Comparison of ENCODE assay signal across 37 cellular contexts in genomic region chr12:75294338-75294737, GRCh38. TPM values are rescaled to one million over a fixed set of nuclear protein-coding genes. Genes with fewer than 3 reads are reported as not detected.
"Had no signal": no experiment of that assay in that cellular context is flagged by ENCODE, and none has a peak within 500 bp of the region (broad histone marks: within the 10 kb centered on the region; RNA-seq: fewer than 3 reads in every experiment).

No MANE protein-coding gene starts in this region.

- H3K27ac ChIP-seq: coronary artery, esophagus squamous epithelium, heart right ventricle, neural progenitor cell, psoas muscle, sigmoid colon, stomach, thyroid gland, vagina had no signal

- H3K4me3 ChIP-seq: coronary artery, esophagus squamous epithelium, heart right ventricle, lung, mucosa of descending colon, neural progenitor cell, psoas muscle, sigmoid colon, stomach, thyroid gland, vagina had no signal

- H3K4me1 Mint-ChIP-seq: memory B cell; naive B cell; neural progenitor cell; stimulated activated effector memory CD8-positive, alpha-beta T cell treated with anti-CD3 and anti-CD28 coated beads, Interleukin-12 subunit alpha, Interleukin-12 subunit beta, amount 100 ng/mL, for 72 hours had no signal

- H3K36me3 ChIP-seq: esophagus squamous epithelium, neural progenitor cell, sigmoid colon, stomach, thyroid gland, vagina had no signal

- ATAC-seq: heart right ventricle; left lobe of liver; mucosa of descending colon; natural killer cell treated with Interleukin-12 subunit alpha and Interleukin-12 subunit beta and Interleukin-15 and Interleukin-18, amount 100 ng/mL, for 72 hours; psoas muscle; right cardiac atrium; stimulated activated effector memory CD8-positive, alpha-beta T cell treated with anti-CD3 and anti-CD28 coated beads, Interleukin-12 subunit alpha, Interleukin-12 subunit beta, amount 100 ng/mL, for 72 hours had no signal

- H3K27me3 Mint-ChIP-seq: naive B cell; natural killer cell treated with Interleukin-12 subunit alpha and Interleukin-12 subunit beta and Interleukin-15 and Interleukin-18, amount 100 ng/mL, for 72 hours had no signal

- H3K36me3 Mint-ChIP-seq: memory B cell; mesothelial cell of epicardium; naive B cell; natural killer cell treated with Interleukin-12 subunit alpha and Interleukin-12 subunit beta and Interleukin-15 and Interleukin-18, amount 100 ng/mL, for 72 hours; neural progenitor cell; stimulated activated effector memory CD8-positive, alpha-beta T cell treated with anti-CD3 and anti-CD28 coated beads, Interleukin-12 subunit alpha, Interleukin-12 subunit beta, amount 100 ng/mL, for 72 hours had no signal

- H3K9me3 ChIP-seq: esophagus squamous epithelium, heart right ventricle, mucosa of descending colon, psoas muscle, sigmoid colon, stomach, thyroid gland, vagina had no signal

- H3K9ac ChIP-seq: neural progenitor cell had no signal

- H3K27ac Mint-ChIP-seq: memory B cell; mesothelial cell of epicardium; natural killer cell treated with Interleukin-12 subunit alpha and Interleukin-12 subunit beta and Interleukin-15 and Interleukin-18, amount 100 ng/mL, for 72 hours; neural progenitor cell; stimulated activated effector memory CD8-positive, alpha-beta T cell treated with anti-CD3 and anti-CD28 coated beads, Interleukin-12 subunit alpha, Interleukin-12 subunit beta, amount 100 ng/mL, for 72 hours had no signal

- H3K27me3 ChIP-seq: esophagus squamous epithelium, heart right ventricle, neural progenitor cell, sigmoid colon, stomach, thyroid gland, vagina had no signal

- H3K9me3 Mint-ChIP-seq: memory B cell; mesothelial cell of epicardium; naive B cell; natural killer cell treated with Interleukin-12 subunit alpha and Interleukin-12 subunit beta and Interleukin-15 and Interleukin-18, amount 100 ng/mL, for 72 hours; neural progenitor cell; stimulated activated effector memory CD8-positive, alpha-beta T cell treated with anti-CD3 and anti-CD28 coated beads, Interleukin-12 subunit alpha, Interleukin-12 subunit beta, amount 100 ng/mL, for 72 hours had no signal

- H3K4me1 ChIP-seq: heart right ventricle, neural progenitor cell, psoas muscle, sigmoid colon, stomach, thyroid gland, vagina had no signal

- DNase-seq: dermis blood vessel endothelial cell; effector memory CD4-positive, alpha-beta T cell; esophagus squamous epithelium; foreskin melanocyte; glutamatergic neuron; heart right ventricle; hippocampal formation; kidney; mucosa of descending colon; naive B cell; psoas muscle; right cardiac atrium; sigmoid colon; stimulated activated CD4-positive, alpha-beta T cell treated with anti-CD3 and anti-CD28 coated beads, Interleukin-2, amount 100 ng/mL, for 24 hours; stimulated activated CD4-positive, alpha-beta T cell treated with anti-CD3 and anti-CD28 coated beads, Interleukin-4, amount 100 ng/mL, for 24 hours; stimulated activated naive CD4-positive, alpha-beta T cell treated with Interleukin-2 at 50 U/mL for 16 hours; stomach; thyroid gland; trophoblast cell had no signal

- H3K4me3 Mint-ChIP-seq: memory B cell; mesothelial cell of epicardium; naive B cell; natural killer cell treated with Interleukin-12 subunit alpha and Interleukin-12 subunit beta and Interleukin-15 and Interleukin-18, amount 100 ng/mL, for 72 hours; neural progenitor cell; stimulated activated effector memory CD8-positive, alpha-beta T cell treated with anti-CD3 and anti-CD28 coated beads, Interleukin-12 subunit alpha, Interleukin-12 subunit beta, amount 100 ng/mL, for 72 hours had no signal

RNA-seq across cellular contexts. Expression of gene GLIPR1L1, which starts 40.1 kb away (rescaled TPM):
- total RNA-seq: dermis blood vessel endothelial cell; endothelial cell of umbilical vein; epithelial cell of proximal tubule; esophagus squamous epithelium; heart right ventricle; kidney; left lobe of liver; liver; lung; mesothelial cell of epicardium; mucosa of descending colon; natural killer cell treated with Interleukin-12 subunit alpha and Interleukin-12 subunit beta and Interleukin-15 and Interleukin-18, amount 100 ng/mL, for 72 hours; osteocyte; psoas muscle; renal cortical epithelial cell; right cardiac atrium; sigmoid colon; skeletal muscle tissue; stomach; subcutaneous adipose tissue; temporal lobe; thyroid gland; ureter; vagina had no signal
